10 cellular contexts compared by ENCODE assay signal in genomic region chr2:68895981-68896380, GRCh38. TPM values are rescaled to one million over a fixed set of nuclear protein-coding genes. Genes with fewer than 3 reads are reported as not detected.
"Had no signal": no experiment of that assay in that cellular context is flagged by ENCODE, and none has a peak within 500 bp of the region (broad histone marks: within the 10 kb centered on the region; RNA-seq: fewer than 3 reads in every experiment).

No MANE protein-coding gene starts in this region.

RNA-seq across cellular contexts. Expression of gene BMP10, which starts 24.8 kb away (rescaled TPM):
- polyA plus RNA-seq: naive thymus-derived CD8-positive, alpha-beta T cell; neural cell; ovary; pancreas; psoas muscle; sigmoid colon; small intestine; smooth muscle cell; spleen had no signal

RNA-seq across cellular contexts. Expression of gene GKN2, which starts 56.7 kb away (rescaled TPM):
- polyA plus RNA-seq: naive thymus-derived CD8-positive, alpha-beta T cell; neural cell; psoas muscle; right cardiac atrium; smooth muscle cell had no signal
